ENCODE assay signal across 13 cellular contexts in the genomic region with DNA sequence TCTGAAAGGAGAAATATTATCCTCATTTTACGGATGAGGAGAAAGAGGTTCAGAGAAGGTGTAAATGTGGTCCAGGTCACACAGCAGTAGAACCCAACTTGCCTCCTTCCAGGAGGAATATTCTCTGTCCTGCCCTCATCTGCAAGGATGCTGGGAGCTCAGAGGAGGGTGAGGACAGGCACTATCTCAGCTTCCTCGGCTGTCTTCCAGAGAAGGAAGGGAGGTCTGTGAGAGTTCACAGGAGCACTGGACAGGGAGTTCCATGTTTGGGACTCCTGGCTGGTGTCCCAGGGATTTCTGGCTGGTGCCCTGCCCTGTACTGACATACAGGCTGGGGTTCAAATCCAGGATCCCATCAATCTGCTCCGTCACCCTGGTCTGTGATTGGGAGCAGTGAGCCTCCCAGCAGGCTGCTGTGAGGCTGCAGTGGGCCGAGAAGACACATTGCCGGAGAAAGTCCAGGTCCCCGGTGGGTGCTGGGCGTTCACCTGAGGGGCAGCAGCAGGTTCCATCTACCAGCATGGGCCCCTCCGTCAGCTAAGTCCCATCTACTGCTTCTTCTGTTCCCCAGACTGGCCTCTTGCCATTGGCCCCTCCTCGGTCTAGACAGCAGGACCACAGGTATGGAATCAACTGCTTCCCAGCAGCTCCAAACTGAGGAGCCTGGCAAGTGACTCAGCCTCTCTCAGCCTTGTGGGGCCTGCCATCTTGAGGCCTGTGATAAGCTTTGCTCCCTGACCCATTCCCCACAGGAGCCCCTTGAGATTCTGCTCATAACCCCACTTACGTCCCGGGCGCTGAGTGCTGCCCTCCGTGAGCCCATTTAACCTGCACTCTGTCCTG. TPM values are rescaled to one million over a fixed set of nuclear protein-coding genes. Genes with fewer than 3 reads are reported as not detected.
DNase-seq lines count a peak whose midpoint lies in the region; ATAC-seq and TF ChIP-seq lines count a peak whose summit lies in the region.
"Had no signal": no experiment of that assay in that cellular context is flagged by ENCODE, and none has a peak within 500 bp of the region (broad histone marks: within the 10 kb centered on the region; RNA-seq: fewer than 3 reads in every experiment).

No MANE protein-coding gene starts in this region.

- WGBS in esophagus squamous epithelium, 2 donors: 74% methylated on average over 10 to 12 of the region's 13 CpGs

- no peak for TF ChIP-seq POLR2A in esophagus squamous epithelium (IDR thresholded peaks at IDR 0.05)

- DNase-seq in Right ventricle myocardium inferior (ENCODE audit: missing footprints) (no peak), cardiac septum (ENCODE audit: low spot score) (no peak), islet precursor cell (peak; percentile 76), esophagus squamous epithelium (lab: John Stamatoyannopoulos, UW) (no peak), amniotic stem cell (lab: John Stamatoyannopoulos, UW) (no peak)
- DNase-seq in activated T-helper 1 cell treated with anti-CD3 and anti-CD28 coated beads, Interleukin-12 subunit alpha, Interleukin-12 subunit beta, Interleukin-2, Interleukin-4 antibody, amounts not matched to agents 30 ng/mL and 10 ng/mL and 1 ng/mL, durations not matched to agents 14 hours and 24 hours and 36 hours (ENCODE audit: low spot score): no peak
- DNase-seq: activated CD8-positive, alpha-beta T cell treated with anti-CD3 and anti-CD28 coated beads, Interleukin-2, amount 10 ng/mL, durations not matched to agents 7 days and 5 days; effector CD4-positive, alpha-beta T cell; NCI-H2107; ovary had no signal

- H3K27me3 ChIP-seq in esophagus squamous epithelium: peaks cover 0 to 8% (median 0%) of the 10 kb centered on the region in 4 donors
- H3K27me3 ChIP-seq: ovary had no signal

- no peak overlapping the region for H3K4me3 ChIP-seq in esophagus squamous epithelium
- H3K4me3 ChIP-seq: ovary, SJCRH30 had no signal

- H3K36me3 Mint-ChIP-seq in activated T-helper 1 cell treated with anti-CD3 and anti-CD28 coated beads, Interleukin-12 subunit alpha, Interleukin-12 subunit beta, Interleukin-2, Interleukin-4 antibody, amounts not matched to agents 30 ng/mL and 10 ng/mL and 1 ng/mL, durations not matched to agents 14 hours and 24 hours and 36 hours (ENCODE audit: low read depth): no peaks in the 10 kb centered on the region
- H3K36me3 Mint-ChIP-seq: mesothelial cell of epicardium had no signal

- peak; percentile 82 for ATAC-seq in Right ventricle myocardium inferior
- ATAC-seq: activated CD8-positive, alpha-beta T cell treated with anti-CD3 and anti-CD28 coated beads, Interleukin-2, amount 10 ng/mL, durations not matched to agents 7 days and 5 days had no signal

- no peak overlapping the region for H3K27ac Mint-ChIP-seq in activated T-helper 1 cell treated with anti-CD3 and anti-CD28 coated beads, Interleukin-12 subunit alpha, Interleukin-12 subunit beta, Interleukin-2, Interleukin-4 antibody, amounts not matched to agents 30 ng/mL and 10 ng/mL and 1 ng/mL, durations not matched to agents 14 hours and 24 hours and 36 hours
- H3K27ac Mint-ChIP-seq: activated CD8-positive, alpha-beta T cell treated with anti-CD3 and anti-CD28 coated beads, Interleukin-2, amount 10 ng/mL, durations not matched to agents 7 days and 5 days; mesothelial cell of epicardium had no signal

- H3K27ac ChIP-seq in esophagus squamous epithelium: peak overlapping the region in 2 of 4 donors; percentile 27 to 58
- H3K27ac ChIP-seq: ovary, SJCRH30 had no signal

- no peaks in the 10 kb centered on the region for H3K36me3 ChIP-seq in esophagus squamous epithelium
- H3K36me3 ChIP-seq: ovary, SJCRH30 had no signal

- H3K9me3 ChIP-seq in esophagus squamous epithelium: no peaks in the 10 kb centered on the region
- H3K9me3 ChIP-seq: ovary, SJCRH30 had no signal

- peaks cover 4% of the 10 kb centered on the region for H3K4me1 Mint-ChIP-seq in activated T-helper 1 cell treated with anti-CD3 and anti-CD28 coated beads, Interleukin-12 subunit alpha, Interleukin-12 subunit beta, Interleukin-2, Interleukin-4 antibody, amounts not matched to agents 30 ng/mL and 10 ng/mL and 1 ng/mL, durations not matched to agents 14 hours and 24 hours and 36 hours (ENCODE audit: low read depth)

- H3K4me3 Mint-ChIP-seq in activated T-helper 1 cell treated with anti-CD3 and anti-CD28 coated beads, Interleukin-12 subunit alpha, Interleukin-12 subunit beta, Interleukin-2, Interleukin-4 antibody, amounts not matched to agents 30 ng/mL and 10 ng/mL and 1 ng/mL, durations not matched to agents 14 hours and 24 hours and 36 hours: no peak overlapping the region
- H3K4me3 Mint-ChIP-seq: activated CD8-positive, alpha-beta T cell treated with anti-CD3 and anti-CD28 coated beads, Interleukin-2, amount 10 ng/mL, durations not matched to agents 7 days and 5 days; mesothelial cell of epicardium had no signal

- H3K9me3 Mint-ChIP-seq in activated T-helper 1 cell treated with anti-CD3 and anti-CD28 coated beads, Interleukin-12 subunit alpha, Interleukin-12 subunit beta, Interleukin-2, Interleukin-4 antibody, amounts not matched to agents 30 ng/mL and 10 ng/mL and 1 ng/mL, durations not matched to agents 14 hours and 24 hours and 36 hours: no peaks in the 10 kb centered on the region
- H3K9me3 Mint-ChIP-seq: mesothelial cell of epicardium had no signal

- intact Hi-C loops in Right ventricle myocardium inferior (cut with DNase I): no loop called here
- intact Hi-C loops in cardiac septum (cut with DNase I): no loop called here
- intact Hi-C loops in activated T-helper 1 cell treated with anti-CD3 and anti-CD28 coated beads, Interleukin-12 subunit alpha, Interleukin-12 subunit beta, Interleukin-2, Interleukin-4 antibody, amounts not matched to agents 30 ng/mL and 10 ng/mL and 1 ng/mL, durations not matched to agents 14 hours and 24 hours and 36 hours (cut with micrococcal nuclease): loop anchor here (10.0 kb wide), 1 partner anchor 175 kb away; no protein-coding TSS in a partner anchor
- intact Hi-C loops in esophagus squamous epithelium (cut with DNase I): no loop called here

- H3K4me1 ChIP-seq in esophagus squamous epithelium: no peaks in the 10 kb centered on the region

- H3K27me3 Mint-ChIP-seq in activated T-helper 1 cell treated with anti-CD3 and anti-CD28 coated beads, Interleukin-12 subunit alpha, Interleukin-12 subunit beta, Interleukin-2, Interleukin-4 antibody, amounts not matched to agents 30 ng/mL and 10 ng/mL and 1 ng/mL, durations not matched to agents 14 hours and 24 hours and 36 hours (ENCODE audit: insufficient read depth): peaks cover 4% of the 10 kb centered on the region

- no peak for TF ChIP-seq CTCF in esophagus squamous epithelium (IDR thresholded peaks at IDR 0.05)

RNA-seq across cellular contexts. Expression of a gene that starts 8.5 kb away (rescaled TPM):
- not detected for total RNA-seq in Right ventricle myocardium inferior
- not detected for total RNA-seq in cardiac septum
- total RNA-seq in activated T-helper 1 cell treated with anti-CD3 and anti-CD28 coated beads, Interleukin-12 subunit alpha, Interleukin-12 subunit beta, Interleukin-2, Interleukin-4 antibody, amounts not matched to agents 30 ng/mL and 10 ng/mL and 1 ng/mL, durations not matched to agents 14 hours and 24 hours and 36 hours: not detected in 2 replicates
- total RNA-seq in esophagus squamous epithelium: not detected
- total RNA-seq: A673, SJCRH30 had no signal

RNA-seq across cellular contexts. Expression of a gene that starts 9.8 kb away (rescaled TPM):
- total RNA-seq in Right ventricle myocardium inferior (not detected), cardiac septum (not detected), esophagus squamous epithelium (1 to 10 TPM in 2 of 4 donors, under 1 TPM in 1, not detected in 1; 0.95 to 2.3 (median 1.0) TPM)
- total RNA-seq in activated T-helper 1 cell treated with anti-CD3 and anti-CD28 coated beads, Interleukin-12 subunit alpha, Interleukin-12 subunit beta, Interleukin-2, Interleukin-4 antibody, amounts not matched to agents 30 ng/mL and 10 ng/mL and 1 ng/mL, durations not matched to agents 14 hours and 24 hours and 36 hours: not detected in 2 replicates
- total RNA-seq: A673; activated CD8-positive, alpha-beta T cell treated with anti-CD3 and anti-CD28 coated beads, Interleukin-2, amount 10 ng/mL, durations not matched to agents 7 days and 5 days; SJCRH30 had no signal

RNA-seq across cellular contexts. Expression of a gene that starts 49.2 kb away (rescaled TPM):
- total RNA-seq in Right ventricle myocardium inferior (not detected), cardiac septum (not detected), esophagus squamous epithelium (10 to 100 TPM in 1 of 4 donors, 1 to 10 TPM in 3; 6.5 to 21.4 (median 7.0) TPM)
- not detected in 2 replicates for total RNA-seq in activated T-helper 1 cell treated with anti-CD3 and anti-CD28 coated beads, Interleukin-12 subunit alpha, Interleukin-12 subunit beta, Interleukin-2, Interleukin-4 antibody, amounts not matched to agents 30 ng/mL and 10 ng/mL and 1 ng/mL, durations not matched to agents 14 hours and 24 hours and 36 hours
- total RNA-seq: activated CD8-positive, alpha-beta T cell treated with anti-CD3 and anti-CD28 coated beads, Interleukin-2, amount 10 ng/mL, durations not matched to agents 7 days and 5 days had no signal
